In the genomic region with DNA sequence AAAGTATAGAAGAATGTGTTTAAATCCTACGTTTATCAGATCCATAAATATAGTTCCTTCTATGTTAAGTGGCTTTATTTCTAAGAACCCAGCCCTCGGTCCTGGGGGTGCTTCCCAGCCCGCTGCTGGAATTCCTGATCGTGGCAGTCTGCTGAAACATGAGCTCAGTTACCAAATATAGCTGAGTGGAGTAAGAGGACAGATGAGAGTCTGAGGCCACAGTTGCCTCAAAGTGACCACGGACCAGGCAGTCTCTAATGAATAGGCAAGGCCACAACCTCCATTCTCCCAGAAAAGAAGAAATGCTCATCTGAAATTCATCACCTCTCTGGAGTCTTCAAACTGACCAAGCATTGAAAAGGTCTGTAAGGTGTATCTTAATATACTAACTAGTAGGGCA, we compare ENCODE assay signal across 1 cellular context.
TF ChIP-seq lines count a peak whose summit lies in the region.

A gene (plus strand): TSS at position 219 of the 400 bp plus-strand sequence.

TF ChIP-seq in H1, 55 proteins besides CTCF, POLR2A, EP300 and RAD21 (continued from another document):
- TF ChIP-seq POLR2AphosphoS5 (IDR thresholded peaks at IDR 0.05; ENCODE audit: low read depth, low read length), result no peak
- TF ChIP-seq CTBP2 (IDR thresholded peaks at IDR 0.05; ENCODE audit: borderline replicate concordance, insufficient read depth, insufficient read length, low read length), result no peak
- no peak for TF ChIP-seq HDAC6 (IDR thresholded peaks at IDR 0.05; ENCODE audit: low read depth, low read length)
TF ChIP-seq in H1: peak in this region for 0.
